In the genomic region with DNA sequence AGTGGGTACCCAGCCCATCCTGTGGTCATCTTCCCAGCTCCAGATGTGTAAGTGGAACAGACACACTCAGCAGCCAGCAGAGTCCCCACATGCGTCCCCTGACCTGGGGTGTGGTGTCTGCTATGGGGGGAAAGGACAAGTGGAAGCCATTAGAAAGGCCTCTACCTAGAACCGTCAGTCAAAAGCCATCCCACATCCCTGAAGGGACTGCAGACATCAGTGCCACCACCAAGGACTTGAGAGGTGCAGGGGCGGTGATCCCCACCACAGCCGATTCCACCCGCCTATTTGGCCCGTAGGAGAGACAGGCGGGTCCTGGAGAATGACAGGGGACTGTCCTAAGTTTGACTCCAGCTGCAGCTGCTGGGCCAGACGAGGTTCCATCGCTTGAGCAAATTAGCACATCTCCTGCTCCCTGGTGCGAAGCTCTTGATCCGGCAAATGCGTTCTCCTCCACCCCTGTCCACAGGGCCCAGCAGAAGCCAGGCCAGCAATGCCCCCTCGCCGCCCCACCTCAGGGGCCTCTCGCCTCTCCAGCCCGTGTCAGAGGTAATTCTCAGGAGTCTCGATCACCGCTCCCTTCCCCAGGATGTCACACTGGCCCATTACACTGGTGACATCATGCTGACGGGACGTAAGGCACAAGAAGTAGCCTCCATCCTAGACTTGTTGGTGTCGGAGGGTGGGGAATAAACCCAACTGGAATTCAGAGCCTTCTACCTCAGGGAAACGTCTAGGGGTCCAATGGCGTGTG, we compare ENCODE assay signal across 4 cellular contexts. TPM values are rescaled to one million over a fixed set of nuclear protein-coding genes. Genes with fewer than 3 reads are reported as not detected.
"Had no signal": no experiment of that assay in that cellular context is flagged by ENCODE, and none has a peak within 500 bp of the region (broad histone marks: within the 10 kb centered on the region; RNA-seq: fewer than 3 reads in every experiment).

No MANE protein-coding gene starts in this region.

RNA-seq across cellular contexts. Expression of a gene that starts 33.8 kb away (rescaled TPM):
- total RNA-seq: cardiac muscle cell, fibroblast of lung, fibroblast of villous mesenchyme, glomerular endothelial cell had no signal
- polyA plus RNA-seq: cardiac muscle cell, fibroblast of lung had no signal
